In genomic region chr11:14537134-14537599, GRCh38 we compare ENCODE assay signal across 8 cellular contexts. TPM values are rescaled to one million over a fixed set of nuclear protein-coding genes. Genes with fewer than 3 reads are reported as not detected.
DNase-seq lines count a peak whose midpoint lies in the region; ATAC-seq and TF ChIP-seq lines count a peak whose summit lies in the region.

No MANE protein-coding gene starts in this region.

- no peaks in the 10 kb centered on the region for H3K36me3 ChIP-seq in mammary epithelial cell (ENCODE audit: insufficient read depth, low read length)
- H3K36me3 ChIP-seq in lung (ENCODE audit: control insufficient read depth in 2 of 2, insufficient read depth in 2 of 2, low read length in 2 of 2) = no peaks in the 10 kb centered on the region
- H3K36me3 ChIP-seq in tibial artery = no peaks in the 10 kb centered on the region

- peak; percentile 87 to 88 for ATAC-seq in activated CD4-positive, CD25-positive, alpha-beta regulatory T cell treated with anti-CD3 and anti-CD28 coated beads, Interleukin-2, amount 50 U/mL, for 24 hours
- ATAC-seq in GM21619 (IDR thresholded peaks at IDR 0.05; ENCODE audit: unreplicated experiment) (peak; percentile 70), lung (ENCODE audit: insufficient read depth, low FRiP score) (peak; percentile 64)

- H3K4me2 ChIP-seq in mammary epithelial cell (ENCODE audit: insufficient read depth, low read depth, low read length) = no peak overlapping the region

- H3K4me3 ChIP-seq in mammary epithelial cell (replicated peaks in 1 of 3; ENCODE audit: insufficient read depth in 1 of 3, low read depth in 2 of 3, low read length in 3 of 3) (no peak overlapping the region), lung (no peak overlapping the region), tibial artery (no peak overlapping the region)

- peaks cover 3% of the 10 kb centered on the region for H3K27me3 ChIP-seq in mammary epithelial cell (ENCODE audit: insufficient read depth, low read length)
- no peaks in the 10 kb centered on the region for H3K27me3 ChIP-seq in lung (ENCODE audit: control insufficient read depth, insufficient read depth)
- H3K27me3 ChIP-seq in tibial artery = no peaks in the 10 kb centered on the region

- H3K4me1 ChIP-seq in mammary epithelial cell (ENCODE audit: insufficient read depth, low read length) = no peaks in the 10 kb centered on the region
- H3K4me1 ChIP-seq in lung (ENCODE audit: control insufficient read depth in 2 of 2, insufficient read depth in 2 of 2, low read length in 2 of 2) = peaks cover 2 to 6% of the 10 kb centered on the region in 2 donors
- H3K4me1 ChIP-seq in tibial artery = peaks cover 0 to 5% (median 0%) of the 10 kb centered on the region in 4 donors

- TF ChIP-seq CTCF in mammary epithelial cell (conservative IDR thresholded peaks at IDR 0.05 in 1 of 2, IDR thresholded peaks at IDR 0.05 in 1 of 2; ENCODE audit: extremely low read depth in 1 of 2, insufficient read depth in 1 of 2, low read depth in 1 of 2, low read length in 2 of 2) (peak; percentile 75), lung (IDR thresholded peaks at IDR 0.05; ENCODE audit: control extremely low read depth, extremely low read depth) (peak; percentile 59), tibial artery (IDR thresholded peaks at IDR 0.05) (peak; percentile 56 to 74)

- H2AFZ ChIP-seq in mammary epithelial cell (ENCODE audit: low read depth, low read length) = no peak overlapping the region

- H3K27ac ChIP-seq in mammary epithelial cell (ENCODE audit: insufficient read depth, low read depth, low read length) (no peak overlapping the region), lung (ENCODE audit: low read depth in 1 of 2, low read length in 1 of 2) (no peak overlapping the region), tibial artery (no peak overlapping the region)

- H3K9me3 ChIP-seq in mammary epithelial cell (replicated peaks; ENCODE audit: insufficient read depth, low read length) (no peaks in the 10 kb centered on the region), lung (ENCODE audit: control insufficient read depth in 2 of 2, insufficient read depth in 1 of 2, low read length in 1 of 2) (no peaks in the 10 kb centered on the region), tibial artery (no peaks in the 10 kb centered on the region)

- dilution Hi-C loops in mammary epithelial cell (cut with HindIII; ENCODE audit: low sequenced_read_pairs) = no loop called here

- H4K20me1 ChIP-seq in mammary epithelial cell (ENCODE audit: insufficient read depth, low read length) = no peaks in the 10 kb centered on the region

- BruUV-seq in mammary epithelial cell (replicated peaks; lab: Mats Ljungman, UMichigan) = no TSS peak

- WGBS in mammary epithelial cell (ENCODE audit: low coverage, missing lambda C conversion rate) = 25% methylated on average over 5 of the region's 5 CpGs
- 3 to 6% methylated on average over 5 of the region's 5 CpGs for WGBS in lung, 2 donors

- CTCF ChIA-PET in mammary epithelial cell (lab: Charles Lee; ENCODE audit: low non-redundant PET) = no interaction called here

- intact Hi-C loops in mammary epithelial cell (cut with micrococcal nuclease) (loop anchor here (1.0 to 5.0 kb wide), 2 partner anchors 235 to 371 kb away; no protein-coding TSS in a partner anchor), tibial artery (cut with DNase I; ENCODE audit: low total_unique reads) (no loop called here)

- no peaks in the 10 kb centered on the region for H3K79me2 ChIP-seq in mammary epithelial cell (ENCODE audit: insufficient read depth, low read length)

- in situ Hi-C loops in mammary epithelial cell (cut with MboI; ENCODE audit: low sequenced_read_pairs in 2 of 2) = no loop called here

- no peak for DNase-seq in activated CD4-positive, CD25-positive, alpha-beta regulatory T cell treated with anti-CD3 and anti-CD28 coated beads, Interleukin-2, amount 50 U/mL, for 72 hours
- DNase-seq in KG1 (lab: John Stamatoyannopoulos, UW) (peak; percentile 53), T-helper 1 cell (peak in 4 of 5 donors; percentile 4 to 64 (median 21)), mammary epithelial cell (peak; percentile 5), lung (ENCODE audit: low spot score) (no peak), tibial artery (peak in 1 of 2 donors; percentile 25)

- H3K9ac ChIP-seq in mammary epithelial cell (ENCODE audit: insufficient read depth, low read length) = no peak overlapping the region

RNA-seq across cellular contexts. Expression of gene PSMA1, which starts 17.0 kb away (rescaled TPM):
- total RNA-seq in mammary epithelial cell (100 to 1,000 TPM; 107 to 154 TPM), lung (100 to 1,000 TPM; 129 to 146 TPM)
- polyA plus RNA-seq in mammary epithelial cell (162 TPM), lung (100 to 1,000 TPM; 153 to 250 TPM)
- polyA minus RNA-seq in mammary epithelial cell = 147 TPM

RNA-seq across cellular contexts. Expression of gene COPB1, which starts 37.6 kb away (rescaled TPM):
- 100 to 1,000 TPM; 119 to 217 TPM for total RNA-seq in mammary epithelial cell
- 83.8 TPM for polyA plus RNA-seq in mammary epithelial cell
- polyA minus RNA-seq in mammary epithelial cell = 98.0 TPM
- 100 to 1,000 TPM in 1 of 2 donors, 10 to 100 TPM in 1; 99.1 to 156 TPM for total RNA-seq in lung
- 10 to 100 TPM; 47.6 to 77.4 TPM for polyA plus RNA-seq in lung

Comparison
In these comparisons a context has a peak if more than half of its experiments do, and no peak if none do; other contexts are left out.
1. DNase-seq: peak in KG1 (single experiment), T-helper 1 cell (4 of 5) and mammary epithelial cell (single experiment); none in activated CD4-positive, CD25-positive, alpha-beta regulatory T cell treated with anti-CD3 and anti-CD28 coated beads, Interleukin-2, amount 50 U/mL, for 72 hours (single experiment) and lung (single experiment).
2. Peak in every context shown above with its lines, with median percentiles within 50 percentile points of each other: ATAC-seq and CTCF ChIP-seq.